8 cellular contexts compared by ENCODE assay signal in the genomic region with DNA sequence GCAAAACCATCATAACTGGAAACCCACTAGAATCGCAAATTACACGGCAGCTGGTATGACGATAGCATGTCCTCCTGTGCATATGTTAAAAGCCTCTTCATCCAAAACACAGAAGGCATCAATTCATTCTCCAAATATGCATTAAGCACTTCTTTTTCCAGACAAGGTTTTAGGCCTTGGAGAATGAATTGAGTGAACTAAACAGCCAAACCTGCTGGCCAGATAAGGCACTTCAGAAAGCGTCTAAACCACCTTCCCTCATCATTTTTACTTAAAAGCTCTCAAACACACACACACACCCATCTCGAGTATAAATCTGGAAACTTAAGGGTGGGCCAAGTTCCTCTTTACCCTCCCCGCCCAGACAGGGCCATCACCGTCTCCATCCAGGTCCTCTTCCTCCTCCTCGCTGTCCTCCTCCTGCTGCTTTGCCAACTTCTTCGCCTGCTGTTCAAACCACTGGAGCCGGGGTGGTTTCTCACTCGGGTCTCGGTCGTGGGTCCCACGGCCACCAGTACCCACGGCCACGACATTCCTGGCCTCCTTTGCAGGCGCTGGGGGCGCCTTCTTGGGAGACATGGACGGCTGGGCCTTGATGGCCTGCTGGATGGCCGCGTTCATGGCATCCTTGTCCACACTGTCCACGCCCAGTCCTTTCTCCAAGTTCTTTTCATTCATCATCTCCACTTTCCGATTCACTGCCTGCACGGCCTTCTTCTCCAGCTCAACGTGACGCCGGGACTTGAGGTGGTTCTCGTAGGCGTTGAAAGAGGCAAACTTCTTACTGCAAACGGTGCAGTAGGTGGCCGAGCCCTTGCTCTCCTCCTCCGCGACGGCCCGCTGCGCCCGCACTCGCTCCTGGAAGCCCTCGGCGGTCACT. TPM values are rescaled to one million over a fixed set of nuclear protein-coding genes. Genes with fewer than 3 reads are reported as not detected.
DNase-seq lines count a peak whose midpoint lies in the region; ATAC-seq and TF ChIP-seq lines count a peak whose summit lies in the region.

No MANE protein-coding gene starts in this region.

- DNase-seq in GM06990 (ENCODE audit: extremely low read depth, insufficient read length) (peak; percentile 27), NOMO-1 treated with dmso at 0.1 percent for 144 hours (lab: John Stamatoyannopoulos, UW; ENCODE audit: unreplicated experiment) (peak; percentile 62), colonic mucosa (no peak), medulla oblongata (ENCODE audit: extremely low spot score) (peak; percentile 7), aorta (no peak)
- no peak for DNase-seq in stimulated activated CD4-positive, alpha-beta T cell treated with anti-CD3 and anti-CD28 coated beads, Interleukin-12 subunit alpha, Interleukin-12 subunit beta, amount 100 ng/mL, for 4 hours

- H3K9ac ChIP-seq in colonic mucosa (ENCODE audit: low read depth in 2 of 2, low read length in 2 of 2): peak overlapping the region; percentile 77 to 81

- peak; percentile 9 for TF ChIP-seq CTCF in GM06990 (IDR thresholded peaks at IDR 0.05; ENCODE audit: insufficient read depth, low read length, poor library complexity, severe bottlenecking)
- no peak for TF ChIP-seq CTCF in colonic mucosa (IDR thresholded peaks at IDR 0.05)

- H3K4me3 ChIP-seq in GM06990 (replicated peaks; ENCODE audit: low read depth, low read length): peak overlapping the region; percentile 98
- peak overlapping the region; percentile 95 for H3K4me3 ChIP-seq in colonic mucosa
- H3K4me3 ChIP-seq in aorta (ENCODE audit: low read length in 2 of 2): peak overlapping the region; percentile 33 to 69

- WGBS in aorta, 2 donors: 7% methylated on average over 40 of the region's 40 CpGs

- no peaks in the 10 kb centered on the region for H3K9me3 ChIP-seq in colonic mucosa
- no peaks in the 10 kb centered on the region for H3K9me3 ChIP-seq in aorta (ENCODE audit: control insufficient read depth, low read length)

- H3K4me1 ChIP-seq in colonic mucosa (peaks cover 22% of the 10 kb centered on the region), aorta (ENCODE audit: control insufficient read depth in 1 of 2, insufficient read depth in 2 of 2, low read length in 2 of 2) (peaks cover 0 to 2% of the 10 kb centered on the region in 2 donors)

- intact Hi-C loops in colonic mucosa (cut with DNase I) (no loop called here), aorta (cut with DNase I) (no loop called here)

- H3K36me3 ChIP-seq in GM06990 (ENCODE audit: control insufficient read depth, insufficient read depth, low read length) (peaks cover 12% of the 10 kb centered on the region), colonic mucosa (peaks cover 12% of the 10 kb centered on the region), aorta (ENCODE audit: control insufficient read depth in 1 of 2, insufficient read depth in 2 of 2, low read length in 1 of 2) (peaks cover 2 to 5% of the 10 kb centered on the region in 2 donors)

- ATAC-seq in aorta (ENCODE audit: low FRiP score) (peak; percentile 15), HG03432 (IDR thresholded peaks at IDR 0.05; ENCODE audit: unreplicated experiment) (no peak), HG03460 (IDR thresholded peaks at IDR 0.05; ENCODE audit: unreplicated experiment) (no peak)

- peak overlapping the region; percentile 86 for H3K27ac ChIP-seq in colonic mucosa
- H3K27ac ChIP-seq in aorta (ENCODE audit: low read depth in 1 of 2, low read length in 2 of 2): peak overlapping the region in 1 of 2 donors; percentile 45

- H3K27me3 ChIP-seq in GM06990 (replicated peaks; ENCODE audit: control insufficient read depth, insufficient read depth, low read length) (no peaks in the 10 kb centered on the region), colonic mucosa (no peaks in the 10 kb centered on the region), aorta (ENCODE audit: control insufficient read depth in 1 of 2, insufficient read depth in 2 of 2, low read length in 1 of 2) (no peaks in the 10 kb centered on the region)

RNA-seq across cellular contexts. Expression of gene ZNF622, which starts 0.7 kb away (rescaled TPM):
- 10 to 100 TPM; 53.0 to 56.3 TPM for total RNA-seq in colonic mucosa
- 10 to 100 TPM; 19.7 to 22.7 TPM for total RNA-seq in aorta
- polyA plus RNA-seq in aorta: 10 to 100 TPM; 23.8 to 35.3 TPM

Comparison
In these comparisons a context has a peak if more than half of its experiments do, and no peak if none do; other contexts are left out.
1. DNase-seq: peak in GM06990 (single experiment), NOMO-1 treated with dmso at 0.1 percent for 144 hours (single experiment) and medulla oblongata (single experiment); none in colonic mucosa (single experiment), aorta (0 of 2) and stimulated activated CD4-positive, alpha-beta T cell treated with anti-CD3 and anti-CD28 coated beads, Interleukin-12 subunit alpha, Interleukin-12 subunit beta, amount 100 ng/mL, for 4 hours (single experiment).
2. Peak in every context shown above with its lines, with median percentiles within 50 percentile points of each other: H3K4me3 ChIP-seq.